In genomic region chr17:37838276-37838675, GRCh38 we compare ENCODE assay signal across 21 cellular contexts.
DNase-seq lines count a peak whose midpoint lies in the region; ATAC-seq, FAIRE-seq and TF ChIP-seq lines count a peak whose summit lies in the region.
"Had no signal": no experiment of that assay in that cellular context is flagged by ENCODE, and none has a peak within 500 bp of the region (broad histone marks: within the 10 kb centered on the region; RNA-seq: fewer than 3 reads in every experiment).

No MANE protein-coding gene starts in this region.

- H4K8ac ChIP-seq in mesenchymal stem cell (ENCODE audit: low read length), result no peak overlapping the region

- POLR2A ChIA-PET in GM12878 (lab: Charles Lee), result no interaction called here

- RAD21 ChIA-PET in GM12878 (lab: Charles Lee; ENCODE audit: unreplicated experiment), result no interaction called here

- no peak overlapping the region for H2BK120ac ChIP-seq in mesenchymal stem cell (ENCODE audit: low read depth, low read length)

- H3K18ac ChIP-seq in mesenchymal stem cell (ENCODE audit: low read depth in 1 of 2, low read length in 2 of 2), result no peak overlapping the region

- no peak for TF ChIP-seq POLR2A in GM12878 (IDR thresholded peaks at IDR 0.05; ENCODE audit: low read depth, low read length)

- no peaks in the 10 kb centered on the region for H4K20me1 ChIP-seq in GM12878 (ENCODE audit: control insufficient read depth, insufficient read depth)
- H4K20me1 ChIP-seq: BLaER1 treated with 17β-estradiol and CSF1 and Interleukin-3, amounts not matched to agents 10 nM and 100 nM had no signal

- intact Hi-C loops in GM12878 (cut with micrococcal nuclease; ENCODE audit: unreplicated experiment), result no loop called here

- no peak for TF ChIP-seq RAD21 in GM12878 (IDR thresholded peaks at IDR 0.05; ENCODE audit: insufficient read depth, low read depth, low read length)

- H3K36me3 ChIP-seq in GM12878 (ENCODE audit: control insufficient read depth in 2 of 2, insufficient read depth in 2 of 2, low read length in 1 of 2), result no peaks in the 10 kb centered on the region; a peak in 1 of 4 replicates
- no peaks in the 10 kb centered on the region for H3K36me3 ChIP-seq in mesenchymal stem cell (ENCODE audit: control insufficient read depth in 1 of 2, insufficient read depth in 2 of 2, low read depth in 1 of 2, low read length in 2 of 2)
- H3K36me3 ChIP-seq: BE2C; BLaER1 treated with 17β-estradiol and CSF1 and Interleukin-3, amounts not matched to agents 10 nM and 100 nM had no signal

- H2BK12ac ChIP-seq in mesenchymal stem cell (ENCODE audit: low read length in 2 of 2), result no peak overlapping the region

- no peak overlapping the region for H3K27ac ChIP-seq in GM12878 (ENCODE audit: control insufficient read depth, insufficient read depth)
- H3K27ac ChIP-seq in mesenchymal stem cell (ENCODE audit: low read length, poor library complexity, severe bottlenecking), result no peak overlapping the region
- H3K27ac ChIP-seq: A549; BLaER1 treated with 17β-estradiol and CSF1 and Interleukin-3, amounts not matched to agents 10 nM and 100 nM had no signal

- no peaks in the 10 kb centered on the region for H3K79me1 ChIP-seq in mesenchymal stem cell (replicated peaks; ENCODE audit: low read length, poor library complexity, severe bottlenecking)

- FAIRE-seq in GM12878 (lab: Jason Lieb, UNC), result no peak
- FAIRE-seq: A549, G401.6, GM19239 had no signal

- no TSS peak for BruUV-seq in GM12878 (replicated peaks; lab: Mats Ljungman, UMichigan)

- 64% methylated on average over 8 of the region's 8 CpGs for WGBS in GM12878 (ENCODE audit: insufficient coverage, insufficient replicate concordance, low lambda C conversion rate, missing lambda C conversion rate)
- 85% methylated on average over 8 of the region's 8 CpGs for WGBS in mesenchymal stem cell

- no peak overlapping the region for H4K91ac ChIP-seq in mesenchymal stem cell (ENCODE audit: low read length)

- in situ Hi-C loops in GM12878 (cut with MboI), result loop anchor here (25.0 kb wide), 1 partner anchor 549 kb away; no protein-coding TSS in a partner anchor

- no peak overlapping the region for H2BK5ac ChIP-seq in mesenchymal stem cell (ENCODE audit: low read depth, low read length, poor library complexity, severe bottlenecking)

- CTCF ChIA-PET in GM12878 (lab: Yijun Ruan, JAX), result interaction anchor here (3.9 kb wide), 1 partner anchor 23 kb away, joined by 18 read pairs; no protein-coding TSS in a partner anchor

- H3K4ac ChIP-seq in mesenchymal stem cell (ENCODE audit: low read depth in 1 of 2, low read length in 2 of 2), result no peak overlapping the region

- no peaks in the 10 kb centered on the region for H3K79me2 ChIP-seq in GM12878 (ENCODE audit: control insufficient read depth, insufficient read depth, low read length)

- no peak overlapping the region for H3K23ac ChIP-seq in mesenchymal stem cell (ENCODE audit: low read length in 2 of 2)

- H2BK15ac ChIP-seq in mesenchymal stem cell (ENCODE audit: low read depth, poor library complexity, severe bottlenecking), result no peak overlapping the region

- H3K9me3 ChIP-seq in GM12878 (replicated peaks; ENCODE audit: control insufficient read depth, insufficient read depth, low read length), result no peaks in the 10 kb centered on the region
- no peaks in the 10 kb centered on the region for H3K9me3 ChIP-seq in mesenchymal stem cell (ENCODE audit: control insufficient read depth, low read length)
- H3K9me3 ChIP-seq: A549; BE2C; BLaER1 treated with 17β-estradiol and CSF1 and Interleukin-3, amounts not matched to agents 10 nM and 100 nM had no signal

- TF ChIP-seq EP300 in GM12878 (IDR thresholded peaks at IDR 0.05; ENCODE audit: borderline replicate concordance in 1 of 2, control insufficient read depth in 1 of 2, low read depth in 2 of 2, low read length in 2 of 2), result no peak

- H3K4me2 ChIP-seq in GM12878 (ENCODE audit: control insufficient read depth, insufficient read depth) (no peak overlapping the region), mesenchymal stem cell (ENCODE audit: low read length, poor library complexity, severe bottlenecking) (no peak overlapping the region)
- H3K4me2 ChIP-seq: A549; BLaER1 treated with 17β-estradiol and CSF1 and Interleukin-3, amounts not matched to agents 10 nM and 100 nM had no signal

- SMC1A ChIA-PET in GM12878 (lab: Charles Lee; ENCODE audit: uncharacterized antibody, unreplicated experiment), result interaction anchor here (1.2 to 2.2 kb wide), 3 partner anchors 10 to 48 kb away, joined by 3 to 7 read pairs (median 5); no protein-coding TSS in a partner anchor

- peak; percentile 78 for DNase-seq in DMS79 (lab: John Stamatoyannopoulos, UW)
- DNase-seq in GM12878 (ENCODE audit: low read depth, low spot score), result no peak
- DNase-seq in mesenchymal stem cell, result no peak
- no peak for DNase-seq in DMS153 treated with DMSO at 0.1 percent for 48 hours (lab: John Stamatoyannopoulos, UW; ENCODE audit: unreplicated experiment)
- DNase-seq in activated CD4-positive, alpha-beta T cell treated with anti-CD3 and anti-CD28 coated beads, Interleukin-2, amount 50 U/mL, for 4 hours, result no peak
- DNase-seq: 8988T; ACHN; AML-193; BE2C; CD4-positive, alpha-beta T cell; COR-L47; DMS153; DND-41; GOT3; H9 had no signal

- H3K9ac ChIP-seq in GM12878 (ENCODE audit: control insufficient read depth, insufficient read depth, low read length), result no peak overlapping the region
- no peak overlapping the region for H3K9ac ChIP-seq in mesenchymal stem cell (ENCODE audit: low read length)
- H3K9ac ChIP-seq: BLaER1 treated with 17β-estradiol and CSF1 and Interleukin-3, amounts not matched to agents 10 nM and 100 nM had no signal

- H2AK5ac ChIP-seq in mesenchymal stem cell (ENCODE audit: low read length, severe bottlenecking), result peak overlapping the region; percentile 14

- H2AFZ ChIP-seq in GM12878 (ENCODE audit: control insufficient read depth, low read depth, low read length), result no peak overlapping the region
- no peak overlapping the region for H2AFZ ChIP-seq in mesenchymal stem cell (ENCODE audit: low read depth, low read length)

- no peak for TF ChIP-seq CTCF in GM12878 (IDR thresholded peaks at IDR 0.05 in 2 of 3, conservative IDR thresholded peaks at IDR 0.05 in 1 of 3; ENCODE audit: control insufficient read depth in 2 of 3, extremely low read depth in 1 of 3, insufficient read depth in 1 of 3, low read depth in 3 of 3, low read length in 3 of 3)

- no peak overlapping the region for H3K4me3 ChIP-seq in GM12878
- H3K4me3 ChIP-seq in mesenchymal stem cell (ENCODE audit: insufficient read depth in 1 of 2, low read depth in 1 of 2, low read length in 2 of 2), result no peak overlapping the region
- H3K4me3 ChIP-seq: A549; BLaER1 treated with 17β-estradiol and CSF1 and Interleukin-3, amounts not matched to agents 10 nM and 100 nM had no signal

- H3K14ac ChIP-seq in mesenchymal stem cell (ENCODE audit: low read length in 2 of 2), result no peak overlapping the region

- ATAC-seq in GM12878 (peak; percentile 35), GM21381 (IDR thresholded peaks at IDR 0.05; ENCODE audit: unreplicated experiment) (no peak)
- ATAC-seq: HCT116 had no signal

- H3K27me3 ChIP-seq in GM12878 (replicated peaks in 1 of 2; ENCODE audit: control insufficient read depth in 2 of 2, insufficient read depth in 2 of 2, low read length in 1 of 2) (no peaks in the 10 kb centered on the region), mesenchymal stem cell (ENCODE audit: control insufficient read depth in 1 of 2, insufficient read depth in 1 of 2, low read length in 2 of 2) (peaks cover 0 to 82% of the 10 kb centered on the region in 2 experiments)
- H3K27me3 ChIP-seq: BLaER1 treated with 17β-estradiol and CSF1 and Interleukin-3, amounts not matched to agents 10 nM and 100 nM had no signal

- H3K4me1 ChIP-seq in GM12878 (ENCODE audit: control insufficient read depth, insufficient read depth, low read length) (peaks cover 7% of the 10 kb centered on the region), mesenchymal stem cell (ENCODE audit: control insufficient read depth, insufficient read depth, low read depth, low read length) (peaks cover 11% of the 10 kb centered on the region)
- H3K4me1 ChIP-seq: A549, BE2C had no signal

TF ChIP-seq in GM12878, 131 proteins besides CTCF, POLR2A, EP300 and RAD21 (continues in another document):
- TF ChIP-seq LARP7 (IDR thresholded peaks at IDR 0.05) (no peak), FOS (IDR thresholded peaks at IDR 0.05; ENCODE audit: borderline replicate concordance, extremely low read depth, insufficient read length) (no peak), NFIC (IDR thresholded peaks at IDR 0.05; ENCODE audit: low read depth, low read length) (no peak), ATF7 (IDR thresholded peaks at IDR 0.05; ENCODE audit: low read depth) (no peak), MXI1 (IDR thresholded peaks at IDR 0.05; ENCODE audit: low read depth, low read length) (no peak), SIN3A (IDR thresholded peaks at IDR 0.05; ENCODE audit: low read depth, low read length) (no peak)
